In genomic region chr1:202811296-202812175, GRCh38 we compare ENCODE assay signal across 8 cellular contexts. TPM values are rescaled to one million over a fixed set of nuclear protein-coding genes. Genes with fewer than 3 reads are reported as not detected.
DNase-seq lines count a peak whose midpoint lies in the region; ATAC-seq and TF ChIP-seq lines count a peak whose summit lies in the region.

No MANE protein-coding gene starts in this region.

- H3K4me3 ChIP-seq in GM12865 (ENCODE audit: low read depth, low read length): peak overlapping the region; percentile 67
- H3K4me3 ChIP-seq in ectodermal cell (ENCODE audit: insufficient read depth, low read depth, low read length): peak overlapping the region; percentile 80
- H3K4me3 ChIP-seq in mesodermal cell (ENCODE audit: extremely low read depth, insufficient read depth, low read length, poor library complexity, severe bottlenecking): peak overlapping the region; percentile 91
- H3K4me3 ChIP-seq in upper lobe of left lung: peak overlapping the region; percentile 79 to 94 (median 86)

- peaks cover 13% of the 10 kb centered on the region for H3K27me3 Mint-ChIP-seq in HFFc6 (ENCODE audit: insufficient read depth)
- peaks cover 23% of the 10 kb centered on the region for H3K27me3 Mint-ChIP-seq in T-helper 1 cell treated with Interleukin-12 subunit alpha and Interleukin-12 subunit beta and Interleukin-4 antibody, amounts not matched to agents 30 μg/mL and 1 μg/mL, for 36 hours (ENCODE audit: low read depth)

- in situ Hi-C loops in ACHN (cut with HindIII; ENCODE audit: low pct_ligation_motif_present, low pct_unique_long_range_greater_than_20kb, low sequenced_read_pairs): no loop called here

- WGBS in ectodermal cell, 2 experiments: 6 to 8% methylated on average over 43 of the region's 43 CpGs
- WGBS in mesodermal cell (ENCODE audit: insufficient coverage in 2 of 2), 2 experiments: 4 to 9% methylated on average over 16 to 28 of the region's 43 CpGs
- 10 to 25% methylated on average over 18 to 43 of the region's 43 CpGs for WGBS in upper lobe of left lung, 2 donors

- TF ChIP-seq EP300 in upper lobe of left lung (IDR thresholded peaks at IDR 0.05): no peak

- no peaks in the 10 kb centered on the region for H3K9me3 Mint-ChIP-seq in HFFc6
- no peaks in the 10 kb centered on the region for H3K9me3 Mint-ChIP-seq in T-helper 1 cell treated with Interleukin-12 subunit alpha and Interleukin-12 subunit beta and Interleukin-4 antibody, amounts not matched to agents 30 μg/mL and 1 μg/mL, for 36 hours

- no peaks in the 10 kb centered on the region for H3K36me3 ChIP-seq in ectodermal cell (ENCODE audit: control insufficient read depth, insufficient read depth, low read length)
- no peaks in the 10 kb centered on the region for H3K36me3 ChIP-seq in mesodermal cell (ENCODE audit: control insufficient read depth, insufficient read depth, low read length)
- H3K36me3 ChIP-seq in upper lobe of left lung: no peaks in the 10 kb centered on the region

- peak overlapping the region; percentile 87 for H3K27ac Mint-ChIP-seq in HFFc6
- peak overlapping the region; percentile 95 for H3K27ac Mint-ChIP-seq in T-helper 1 cell treated with Interleukin-12 subunit alpha and Interleukin-12 subunit beta and Interleukin-4 antibody, amounts not matched to agents 30 μg/mL and 1 μg/mL, for 36 hours

- no peak overlapping the region for H3K27ac ChIP-seq in ectodermal cell (ENCODE audit: insufficient read depth, low read depth, low read length, poor library complexity, severe bottlenecking)
- peak overlapping the region; percentile 83 for H3K27ac ChIP-seq in mesodermal cell (ENCODE audit: low read depth, low read length, severe bottlenecking)
- peak overlapping the region; percentile 80 to 92 (median 88) for H3K27ac ChIP-seq in upper lobe of left lung

- no peaks in the 10 kb centered on the region for H3K9me3 ChIP-seq in ectodermal cell (ENCODE audit: control insufficient read depth, low read length)
- H3K9me3 ChIP-seq in mesodermal cell (ENCODE audit: control insufficient read depth, low read length): no peaks in the 10 kb centered on the region
- H3K9me3 ChIP-seq in upper lobe of left lung: no peaks in the 10 kb centered on the region

- peak; percentile 1 to 19 for ATAC-seq in upper lobe of left lung (ENCODE audit: low FRiP score in 2 of 2)

- H3K4me3 Mint-ChIP-seq in HFFc6: peak overlapping the region; percentile 92
- H3K4me3 Mint-ChIP-seq in T-helper 1 cell treated with Interleukin-12 subunit alpha and Interleukin-12 subunit beta and Interleukin-4 antibody, amounts not matched to agents 30 μg/mL and 1 μg/mL, for 36 hours: peak overlapping the region; percentile 93

- peaks cover 32% of the 10 kb centered on the region for H3K27me3 ChIP-seq in ectodermal cell (ENCODE audit: control insufficient read depth, insufficient read depth, low read length, poor library complexity, severe bottlenecking)
- no peaks in the 10 kb centered on the region for H3K27me3 ChIP-seq in upper lobe of left lung

- H3K4me1 ChIP-seq in ectodermal cell (ENCODE audit: control insufficient read depth, insufficient read depth, low read length) (peaks cover 14% of the 10 kb centered on the region), mesodermal cell (ENCODE audit: control insufficient read depth, insufficient read depth, low read length, poor library complexity, severe bottlenecking) (peaks cover 17% of the 10 kb centered on the region), upper lobe of left lung (peaks cover 6 to 29% (median 19%) of the 10 kb centered on the region in 4 donors)

- no peaks in the 10 kb centered on the region for H3K36me3 Mint-ChIP-seq in HFFc6 (ENCODE audit: low read depth)
- H3K36me3 Mint-ChIP-seq in T-helper 1 cell treated with Interleukin-12 subunit alpha and Interleukin-12 subunit beta and Interleukin-4 antibody, amounts not matched to agents 30 μg/mL and 1 μg/mL, for 36 hours (ENCODE audit: low read depth): peaks cover 3% of the 10 kb centered on the region

- no peak for TF ChIP-seq POLR2A in upper lobe of left lung (IDR thresholded peaks at IDR 0.05)

- H3K4me1 Mint-ChIP-seq in HFFc6 (ENCODE audit: low read depth): peaks cover 48% of the 10 kb centered on the region
- H3K4me1 Mint-ChIP-seq in T-helper 1 cell treated with Interleukin-12 subunit alpha and Interleukin-12 subunit beta and Interleukin-4 antibody, amounts not matched to agents 30 μg/mL and 1 μg/mL, for 36 hours (ENCODE audit: low read depth): peaks cover 34% of the 10 kb centered on the region

- DNase-seq in GM12865 (ENCODE audit: low read depth): no peak
- no peak for DNase-seq in HFFc6
- DNase-seq in upper lobe of left lung: peak; percentile 27 to 85
- DNase-seq in NCI-H187 treated with DMSO at 0.1 percent for 48 hours (lab: John Stamatoyannopoulos, UW): no peak
- DNase-seq in ACHN: no peak

- TF ChIP-seq CTCF in GM12865 (IDR thresholded peaks at IDR 0.05; ENCODE audit: insufficient read depth, low read depth, low read length, missing control alignments) (no peak), HFFc6 (IDR thresholded peaks at IDR 0.05) (no peak), upper lobe of left lung (IDR thresholded peaks at IDR 0.05) (no peak)

RNA-seq across cellular contexts. Expression of gene PCAT6, which starts 0.8 kb away (rescaled TPM):
- 1 to 10 TPM; 1.7 to 4.0 (median 1.8) TPM for total RNA-seq in HFFc6 (2021; fragmentation: NEBNext Ultra II Directional; extraction: Animal tissue kit (Norgen Biotek cat#: 25700))
- polyA plus RNA-seq in ectodermal cell (2013, experiment 1 of 4): 9.0 TPM
- polyA plus RNA-seq in ectodermal cell (2013, experiment 2 of 4): 5.4 TPM
- polyA plus RNA-seq in ectodermal cell (2013, experiment 3 of 4): 7.2 TPM
- polyA plus RNA-seq in ectodermal cell (2013, experiment 4 of 4): 9.0 TPM
- 15.1 TPM for polyA plus RNA-seq in mesodermal cell (2013, experiment 1 of 2)
- 12.4 TPM for polyA plus RNA-seq in mesodermal cell (2013, experiment 2 of 2)
- 1 to 10 TPM in 3 of 6 donors, under 1 TPM in 1, not detected in 2; 0.86 to 3.8 (median 1.6) TPM for total RNA-seq in upper lobe of left lung

RNA-seq across cellular contexts. Expression of gene KDM5B, which starts 3.3 kb away (rescaled TPM):
- total RNA-seq in HFFc6 (2021; fragmentation: NEBNext Ultra II Directional; extraction: Animal tissue kit (Norgen Biotek cat#: 25700)): 10 to 100 TPM; 48.1 to 65.5 (median 53.5) TPM
- polyA plus RNA-seq in ectodermal cell (2013, experiment 1 of 4): 137 TPM
- polyA plus RNA-seq in ectodermal cell (2013, experiment 2 of 4): 160 TPM
- polyA plus RNA-seq in ectodermal cell (2013, experiment 3 of 4): 100 TPM
- polyA plus RNA-seq in ectodermal cell (2013, experiment 4 of 4): 118 TPM
- polyA plus RNA-seq in mesodermal cell (2013, experiment 1 of 2): 104 TPM
- 95.3 TPM for polyA plus RNA-seq in mesodermal cell (2013, experiment 2 of 2)
- total RNA-seq in upper lobe of left lung: 100 to 1,000 TPM in 1 of 6 donors, 10 to 100 TPM in 5; 42.2 to 102 (median 51.6) TPM

Comparison
In these comparisons a context has a peak if more than half of its experiments do, and no peak if none do; other contexts are left out.
1. DNase-seq: peak in upper lobe of left lung (2 of 2); none in GM12865 (single experiment), HFFc6 (single experiment), NCI-H187 treated with DMSO at 0.1 percent for 48 hours (single experiment) and ACHN (single experiment).
2. Peak in every context shown above with its lines, with median percentiles within 50 percentile points of each other: H3K4me3 ChIP-seq.